1 cellular context compared by ENCODE assay signal in genomic region chr12:104958009-104958945, GRCh38.
TF ChIP-seq lines count a peak whose summit lies in the region.

Gene SLC41A2 (minus strand): TSS chr12:104958290. CDS start chr12:104928527, 29,763 bp downstream.

TF ChIP-seq in K562, 482 proteins besides CTCF, POLR2A, EP300 and RAD21 (continued from another document and continues in another):
- no peak for TF ChIP-seq ZBTB2 (IDR thresholded peaks at IDR 0.05)
- no peak for TF ChIP-seq NFYB (IDR thresholded peaks at IDR 0.05; ENCODE audit: extremely low read depth, insufficient read length)
- TF ChIP-seq ARID4B (CRISPR knock-in tag; IDR thresholded peaks at IDR 0.05): 0 out of 2 replicates have a peak, but pooled peaks have one; percentile 43
- no peak for TF ChIP-seq BDP1 (IDR thresholded peaks at IDR 0.05; ENCODE audit: insufficient read depth, insufficient read length)
- TF ChIP-seq ZNF134 (CRISPR knock-in tag; conservative IDR thresholded peaks at IDR 0.05): no peak
- no peak for TF ChIP-seq ZNF311 (CRISPR knock-in tag; IDR thresholded peaks at IDR 0.05)
- TF ChIP-seq RBM15 (IDR thresholded peaks at IDR 0.05; ENCODE audit: insufficient read depth, low read length): no peak
- no peak for TF ChIP-seq KDM4B (IDR thresholded peaks at IDR 0.05; ENCODE audit: borderline replicate concordance in 2 of 2, low read depth in 1 of 2)
- TF ChIP-seq POLR2AphosphoS2 (IDR thresholded peaks at IDR 0.05; ENCODE audit: low read length): no peak
- no peak for TF ChIP-seq ZBTB34 (CRISPR knock-in tag; IDR thresholded peaks at IDR 0.05)
- TF ChIP-seq DLX4 (CRISPR knock-in tag; IDR thresholded peaks at IDR 0.05): no peak
- TF ChIP-seq NCOR1 (IDR thresholded peaks at IDR 0.05): 0 out of 2 replicates have a peak, but pooled peaks have one; percentile 8
- no peak for TF ChIP-seq TAF15 (IDR thresholded peaks at IDR 0.05; ENCODE audit: low read depth, low read length)
- TF ChIP-seq CHD4 (IDR thresholded peaks at IDR 0.05; ENCODE audit: insufficient read depth, insufficient replicate concordance, low read depth, low read length, poor library complexity, severe bottlenecking): no peak
- no peak for TF ChIP-seq SIN3B (IDR thresholded peaks at IDR 0.05; ENCODE audit: low read depth)
- no peak for TF ChIP-seq SRSF3 (IDR thresholded peaks at IDR 0.05; ENCODE audit: insufficient read depth, low read length)
- TF ChIP-seq ZNF77 (CRISPR knock-in tag; IDR thresholded peaks at IDR 0.05): no peak
- TF ChIP-seq STAT6 (CRISPR knock-in tag; IDR thresholded peaks at IDR 0.05): no peak
- peak; percentile 38; the same call in 1 of the 2 replicates for TF ChIP-seq ESRRA (IDR thresholded peaks at IDR 0.05; ENCODE audit: borderline replicate concordance, low read depth)
- TF ChIP-seq CBX3 (IDR thresholded peaks at IDR 0.05; ENCODE audit: borderline replicate concordance in 1 of 2, low read length in 2 of 2): no peak
- no peak for TF ChIP-seq SNIP1 (IDR thresholded peaks at IDR 0.05; ENCODE audit: low read depth)
- TF ChIP-seq ZNF586 (CRISPR knock-in tag; conservative IDR thresholded peaks at IDR 0.05): no peak
- TF ChIP-seq PRPF4 (IDR thresholded peaks at IDR 0.05; ENCODE audit: insufficient read depth, low read depth, low read length, poor library complexity, severe bottlenecking): no peak
- TF ChIP-seq NEUROD1 (IDR thresholded peaks at IDR 0.05; ENCODE audit: borderline replicate concordance, low read depth, low read length, partially characterized antibody): no peak
- TF ChIP-seq HNRNPUL1 (IDR thresholded peaks at IDR 0.05; ENCODE audit: low read length): no peak
- no peak for TF ChIP-seq ZNF280A (IDR thresholded peaks at IDR 0.05; ENCODE audit: low read depth, partially characterized antibody)
- TF ChIP-seq ZNF41 (CRISPR knock-in tag; conservative IDR thresholded peaks at IDR 0.05): no peak
- TF ChIP-seq SP2 (IDR thresholded peaks at IDR 0.05; ENCODE audit: extremely low read depth, low read depth, low read length, poor library complexity, severe bottlenecking): no peak
- TF ChIP-seq ZNF778 (CRISPR knock-in tag; IDR thresholded peaks at IDR 0.05): no peak
- TF ChIP-seq NCOA1 (IDR thresholded peaks at IDR 0.05; ENCODE audit: low read depth): no peak
- no peak for TF ChIP-seq MYBL2 (IDR thresholded peaks at IDR 0.05; ENCODE audit: low read depth)
- no peak for TF ChIP-seq MYBL2 (CRISPR knock-in tag; IDR thresholded peaks at IDR 0.05; ENCODE audit: borderline replicate concordance)
- TF ChIP-seq ZNF668 (CRISPR knock-in tag; IDR thresholded peaks at IDR 0.05): no peak
- TF ChIP-seq TSC22D4 (tag; IDR thresholded peaks at IDR 0.05): no peak
- peak; percentile 32 for TF ChIP-seq MEIS2 (IDR thresholded peaks at IDR 0.05; ENCODE audit: partially characterized antibody)
- no peak for TF ChIP-seq SFPQ (IDR thresholded peaks at IDR 0.05; ENCODE audit: low read depth, low read length)
- no peak for TF ChIP-seq ARHGAP35 (IDR thresholded peaks at IDR 0.05; ENCODE audit: partially characterized antibody)
- TF ChIP-seq ZNF407 (IDR thresholded peaks at IDR 0.05; ENCODE audit: low read depth): no peak
- TF ChIP-seq CREM (IDR thresholded peaks at IDR 0.05; ENCODE audit: low read depth): no peak; the same call in 1 of the 2 replicates
- no peak for TF ChIP-seq PHB (CRISPR knock-in tag; IDR thresholded peaks at IDR 0.05)
